In genomic region chr1:24415910-24416665, GRCh38 we compare ENCODE assay signal across 8 cellular contexts. TPM values are rescaled to one million over a fixed set of nuclear protein-coding genes. Genes with fewer than 3 reads are reported as not detected.
DNase-seq lines count a peak whose midpoint lies in the region; ATAC-seq and TF ChIP-seq lines count a peak whose summit lies in the region.

No MANE protein-coding gene starts in this region.

- peaks cover 49% of the 10 kb centered on the region for H3K79me2 ChIP-seq in Karpas-422 (ENCODE audit: low read length)

- no peak for TF ChIP-seq CTCF in astrocyte of the cerebellum (IDR thresholded peaks at IDR 0.05; ENCODE audit: low read depth, low read length, missing control alignments)
- no peak for TF ChIP-seq CTCF in kidney epithelial cell (IDR thresholded peaks at IDR 0.05; ENCODE audit: insufficient read depth, low read length, poor library complexity, severe bottlenecking)

- H3K9me2 ChIP-seq in Karpas-422 (replicated peaks; ENCODE audit: insufficient read depth, low read length), result no peaks in the 10 kb centered on the region

- H3K4me1 Mint-ChIP-seq in CD4-positive, CD25-positive, alpha-beta regulatory T cell, result peaks cover 12 to 90% (median 52%) of the 10 kb centered on the region in 4 donors

- peak; percentile 1 for ATAC-seq in CD4-positive, CD25-positive, alpha-beta regulatory T cell (ENCODE audit: low read depth in 2 of 2)
- ATAC-seq in GM19035 (IDR thresholded peaks at IDR 0.05; ENCODE audit: unreplicated experiment) (peak; percentile 2), HG02763 (IDR thresholded peaks at IDR 0.05; ENCODE audit: unreplicated experiment) (no peak)

- H3K27ac Mint-ChIP-seq in CD4-positive, CD25-positive, alpha-beta regulatory T cell, result peak overlapping the region; percentile 76 to 95 (median 94)

- no peaks in the 10 kb centered on the region for H3K9me3 ChIP-seq in CD4-positive, CD25-positive, alpha-beta regulatory T cell (ENCODE audit: control insufficient read depth in 2 of 2, low read length in 2 of 2)
- H3K9me3 ChIP-seq in Karpas-422 (ENCODE audit: low read length) (no peaks in the 10 kb centered on the region), stomach smooth muscle (ENCODE audit: control insufficient read depth in 2 of 2, low read length in 2 of 2) (no peaks in the 10 kb centered on the region)

- in situ Hi-C loops in astrocyte of the cerebellum (cut with HindIII; ENCODE audit: low sequenced_read_pairs), result no loop called here

- H3K4me3 ChIP-seq in CD4-positive, CD25-positive, alpha-beta regulatory T cell (ENCODE audit: low read depth, low read length), result peak overlapping the region; percentile 98
- H3K4me3 ChIP-seq in Karpas-422 (ENCODE audit: low read length), result peak overlapping the region; percentile 81
- H3K4me3 ChIP-seq in astrocyte of the cerebellum (ENCODE audit: low read depth, low read length), result peak overlapping the region; percentile 84
- peak overlapping the region; percentile 57 for H3K4me3 ChIP-seq in kidney epithelial cell (ENCODE audit: low read depth, low read length)
- peak overlapping the region; percentile 84 to 97 for H3K4me3 ChIP-seq in stomach smooth muscle (ENCODE audit: low read length in 2 of 2)

- peaks cover 25% of the 10 kb centered on the region for H3K36me3 ChIP-seq in CD4-positive, CD25-positive, alpha-beta regulatory T cell (ENCODE audit: control insufficient read depth, insufficient read depth, low read length)
- no peaks in the 10 kb centered on the region for H3K36me3 ChIP-seq in Karpas-422 (ENCODE audit: insufficient read depth, low read length)
- no peaks in the 10 kb centered on the region for H3K36me3 ChIP-seq in kidney epithelial cell (ENCODE audit: control insufficient read depth, insufficient read depth, low read length)
- peaks cover 5 to 9% of the 10 kb centered on the region in 2 donors for H3K36me3 ChIP-seq in stomach smooth muscle (ENCODE audit: control insufficient read depth in 2 of 2, insufficient read depth in 2 of 2, low read length in 2 of 2)

- H3K4me3 Mint-ChIP-seq in CD4-positive, CD25-positive, alpha-beta regulatory T cell, result peak overlapping the region; percentile 94 to 100 (median 97)

- H3K27me3 Mint-ChIP-seq in CD4-positive, CD25-positive, alpha-beta regulatory T cell, result no peaks in the 10 kb centered on the region

- no peaks in the 10 kb centered on the region for H4K20me1 ChIP-seq in Karpas-422 (ENCODE audit: insufficient read depth, low read depth, low read length)

- peaks cover 12% of the 10 kb centered on the region for H3K36me3 Mint-ChIP-seq in CD4-positive, CD25-positive, alpha-beta regulatory T cell

- peaks cover 49% of the 10 kb centered on the region for H3K4me1 ChIP-seq in CD4-positive, CD25-positive, alpha-beta regulatory T cell (ENCODE audit: control insufficient read depth, insufficient read depth, low read length, poor library complexity, severe bottlenecking)
- H3K4me1 ChIP-seq in Karpas-422 (ENCODE audit: low read length), result peaks cover 42% of the 10 kb centered on the region
- peaks cover 26% of the 10 kb centered on the region for H3K4me1 ChIP-seq in stomach smooth muscle (ENCODE audit: control insufficient read depth, insufficient read depth, low read length)

- H3K9me3 Mint-ChIP-seq in CD4-positive, CD25-positive, alpha-beta regulatory T cell, result no peaks in the 10 kb centered on the region

- H3K27ac ChIP-seq in CD4-positive, CD25-positive, alpha-beta regulatory T cell (ENCODE audit: insufficient read depth, low read length, poor library complexity, severe bottlenecking), result peak overlapping the region; percentile 72
- H3K27ac ChIP-seq in Karpas-422 (ENCODE audit: low read length), result peak overlapping the region; percentile 36; the same call in 1 of the 2 replicates
- H3K27ac ChIP-seq in stomach smooth muscle (ENCODE audit: low read length), result peak overlapping the region; percentile 86

- peak in 1 of 3 donors; percentile 23 for DNase-seq in CD4-positive, CD25-positive, alpha-beta regulatory T cell
- DNase-seq in Karpas-422 (peak; percentile 66), astrocyte of the cerebellum (ENCODE audit: low read depth) (no peak), kidney epithelial cell (ENCODE audit: low read depth) (no peak), mucosa of gallbladder (ENCODE audit: low spot score) (no peak)

- H3K9ac ChIP-seq in Karpas-422 (ENCODE audit: low read length) (peak overlapping the region; percentile 72), stomach smooth muscle (ENCODE audit: low read length in 2 of 2) (peak overlapping the region; percentile 78 to 79)

- peak overlapping the region; percentile 81 for H3K4me2 ChIP-seq in Karpas-422 (ENCODE audit: low read depth, low read length, poor library complexity, severe bottlenecking)

- H2AFZ ChIP-seq in Karpas-422 (ENCODE audit: low read length), result peak overlapping the region; percentile 74

- no peaks in the 10 kb centered on the region for H3K27me3 ChIP-seq in CD4-positive, CD25-positive, alpha-beta regulatory T cell (ENCODE audit: control insufficient read depth, insufficient read depth, low read length)
- H3K27me3 ChIP-seq in Karpas-422 (ENCODE audit: low read length), result no peaks in the 10 kb centered on the region
- H3K27me3 ChIP-seq in kidney epithelial cell (ENCODE audit: control insufficient read depth, insufficient read depth, low read length), result no peaks in the 10 kb centered on the region
- H3K27me3 ChIP-seq in stomach smooth muscle (ENCODE audit: control insufficient read depth in 1 of 2, insufficient read depth in 2 of 2, low read length in 2 of 2), result no peaks in the 10 kb centered on the region

RNA-seq across cellular contexts. Expression of gene NIPAL3, which starts 0.5 kb away (rescaled TPM):
- 57.0 TPM for total RNA-seq in CD4-positive, CD25-positive, alpha-beta regulatory T cell
- 10 to 100 TPM; 62.1 to 70.2 (median 65.2) TPM for polyA plus RNA-seq in CD4-positive, CD25-positive, alpha-beta regulatory T cell
- total RNA-seq in Karpas-422 (2014; rRNA removed; shearing (Covaris generic); ENCODE audit: low replicate concordance), result 22.7 and 40.8 TPM in 2 replicates
- total RNA-seq in kidney epithelial cell, result 42.0 and 45.0 TPM in 2 replicates
- total RNA-seq in mucosa of gallbladder, result 57.4 TPM

RNA-seq across cellular contexts. Expression of gene STPG1, which starts 2.5 kb away (rescaled TPM):
- 3.4 TPM for total RNA-seq in CD4-positive, CD25-positive, alpha-beta regulatory T cell
- 1 to 10 TPM; 1.1 to 5.3 (median 2.7) TPM for polyA plus RNA-seq in CD4-positive, CD25-positive, alpha-beta regulatory T cell
- 3.5 and 9.2 TPM in 2 replicates for total RNA-seq in Karpas-422 (2014; rRNA removed; shearing (Covaris generic); ENCODE audit: low replicate concordance)
- total RNA-seq in kidney epithelial cell (7.5 and 12.8 TPM in 2 replicates), mucosa of gallbladder (10.8 TPM)

Comparison
In these comparisons a context has a peak if more than half of its experiments do, and no peak if none do; other contexts are left out.
1. H3K27ac ChIP-seq: peak in every context shown above with its lines; median percentile 86 in stomach smooth muscle; 72 in CD4-positive, CD25-positive, alpha-beta regulatory T cell; 36 in Karpas-422.